ENCODE assay signal across 31 cellular contexts in the genomic region with DNA sequence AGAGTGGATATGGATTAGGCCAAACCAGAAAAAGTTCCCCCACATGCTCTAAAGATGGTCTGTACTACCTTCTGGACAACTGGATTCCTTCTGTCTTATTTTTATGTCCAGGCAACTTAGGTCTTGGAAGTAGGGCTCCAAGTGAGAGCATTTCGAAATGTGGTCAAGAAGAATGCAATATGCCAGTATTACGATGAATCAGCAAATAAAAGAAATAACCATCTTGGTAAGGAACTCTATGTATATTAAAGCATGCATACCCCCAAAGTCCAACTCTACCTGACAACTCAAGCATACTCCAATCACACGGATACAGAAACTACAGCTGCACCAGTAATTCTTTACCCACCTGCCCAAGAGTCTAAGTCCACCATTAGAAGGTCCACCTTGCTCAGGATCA.
"Had no signal": no experiment of that assay in that cellular context is flagged by ENCODE, and none has a peak within 500 bp of the region (broad histone marks: within the 10 kb centered on the region; RNA-seq: fewer than 3 reads in every experiment).

No MANE protein-coding gene starts in this region.

- H3K4me1 ChIP-seq: neural progenitor cell, parathyroid adenoma, psoas muscle, suprapubic skin, testis, tibial artery, transverse colon, upper lobe of right lung, uterus had no signal

- H3K27ac ChIP-seq: neural progenitor cell, ovary, parathyroid adenoma, psoas muscle, skin epidermis, spleen, suprapubic skin, testis, tibial artery, transverse colon, upper lobe of right lung, uterus had no signal

- H3K4me1 Mint-ChIP-seq: nephron, neural progenitor cell had no signal

- H3K4me3 ChIP-seq: neural progenitor cell, ovary, psoas muscle, skin epidermis, smooth muscle cell, spleen, suprapubic skin, testis, tibial artery, transverse colon, upper lobe of right lung, uterus had no signal

- ATAC-seq: natural killer cell; psoas muscle; right cardiac atrium; sciatic nerve; stimulated activated memory B cell treated with anti-CD40 and anti-IgM and Interleukin-4, amounts not matched to agents 10 μg/mL and 1 μg/mL and 100 μg/mL, for 72 hours; upper lobe of right lung had no signal

- H3K79me2 ChIP-seq: parathyroid adenoma had no signal

- H3K27me3 Mint-ChIP-seq: progenitor cell of endocrine pancreas; stimulated activated memory B cell treated with anti-CD40 and anti-IgM and Interleukin-4, amounts not matched to agents 10 μg/mL and 1 μg/mL and 100 μg/mL, for 72 hours; stimulated activated naive CD8-positive, alpha-beta T cell treated with anti-CD3 and anti-CD28 coated beads, Interleukin-15, amount 100 ng/mL, for 72 hours; type B pancreatic cell had no signal

- H3K9me3 ChIP-seq: ovary, psoas muscle, spleen, suprapubic skin, testis, tibial artery, transverse colon, upper lobe of right lung, uterus had no signal

- H3K27me3 ChIP-seq: neural progenitor cell, ovary, spleen, suprapubic skin, testis, tibial artery, transverse colon, upper lobe of right lung, uterus had no signal

- H3K9ac ChIP-seq: neural progenitor cell, parathyroid adenoma had no signal

- H2AFZ ChIP-seq: neural progenitor cell, parathyroid adenoma had no signal

- H3K4me3 Mint-ChIP-seq: natural killer cell; nephron; neural progenitor cell; stimulated activated memory B cell treated with anti-CD40 and anti-IgM and Interleukin-4, amounts not matched to agents 10 μg/mL and 1 μg/mL and 100 μg/mL, for 72 hours; stimulated activated naive CD8-positive, alpha-beta T cell treated with anti-CD3 and anti-CD28 coated beads, Interleukin-15, amount 100 ng/mL, for 72 hours; type B pancreatic cell had no signal

- H3K9me3 Mint-ChIP-seq: natural killer cell; nephron; neural progenitor cell; stimulated activated memory B cell treated with anti-CD40 and anti-IgM and Interleukin-4, amounts not matched to agents 10 μg/mL and 1 μg/mL and 100 μg/mL, for 72 hours; type B pancreatic cell had no signal

- DNase-seq: natural killer cell; occipital lobe; ovary; posterior cingulate gyrus; psoas muscle; right cardiac atrium; spleen; stimulated activated CD4-positive, alpha-beta T cell treated with anti-CD3 and anti-CD28 coated beads, Interleukin-12 subunit alpha, Interleukin-12 subunit beta, amount 100 ng/mL, for 4 hours; stimulated activated CD4-positive, alpha-beta T cell treated with anti-CD3 and anti-CD28 coated beads, Interleukin-1b, Interleukin-23, amount 100 ng/mL, for 48 hours; stimulated activated CD4-positive, alpha-beta T cell treated with anti-CD3 and anti-CD28 coated beads, Interleukin-4, amount 100 ng/mL, for 1 hour; stimulated activated CD4-positive, alpha-beta T cell treated with anti-CD3 and anti-CD28 coated beads, Interleukin-4, amount 100 ng/mL, for 4 hours; stimulated activated CD8-positive, alpha-beta memory T cell treated with anti-CD3 and anti-CD28 coated beads, Interleukin-4, amount 100 ng/mL, for 48 hours; stimulated activated naive CD4-positive, alpha-beta T cell; stimulated activated naive CD8-positive, alpha-beta T cell treated with anti-CD3 and anti-CD28 coated beads, Interleukin-15, amount 100 ng/mL, for 72 hours; stimulated activated naive CD8-positive, alpha-beta T cell treated with anti-CD3 and anti-CD28 coated beads, Interleukin-15, Interleukin-2, amounts not matched to agents 100 U/mL and 50 U/mL, for 24 hours; substantia nigra; testis; tibial artery; transverse colon; upper lobe of right lung; uterus had no signal

- H3K36me3 Mint-ChIP-seq: natural killer cell; neural progenitor cell; stimulated activated memory B cell treated with anti-CD40 and anti-IgM and Interleukin-4, amounts not matched to agents 10 μg/mL and 1 μg/mL and 100 μg/mL, for 72 hours; type B pancreatic cell had no signal

- H3K27ac Mint-ChIP-seq: natural killer cell; nephron; neural progenitor cell; progenitor cell of endocrine pancreas; stimulated activated memory B cell treated with anti-CD40 and anti-IgM and Interleukin-4, amounts not matched to agents 10 μg/mL and 1 μg/mL and 100 μg/mL, for 72 hours; stimulated activated naive CD8-positive, alpha-beta T cell treated with anti-CD3 and anti-CD28 coated beads, Interleukin-15, amount 100 ng/mL, for 72 hours; type B pancreatic cell had no signal

- H3K4me2 ChIP-seq: neural progenitor cell, smooth muscle cell had no signal

- H3K36me3 ChIP-seq: neural progenitor cell, ovary, spleen, suprapubic skin, tibial artery, transverse colon, upper lobe of right lung, uterus had no signal
